Comparison of ENCODE assay signal across 8 cellular contexts in the genomic region with DNA sequence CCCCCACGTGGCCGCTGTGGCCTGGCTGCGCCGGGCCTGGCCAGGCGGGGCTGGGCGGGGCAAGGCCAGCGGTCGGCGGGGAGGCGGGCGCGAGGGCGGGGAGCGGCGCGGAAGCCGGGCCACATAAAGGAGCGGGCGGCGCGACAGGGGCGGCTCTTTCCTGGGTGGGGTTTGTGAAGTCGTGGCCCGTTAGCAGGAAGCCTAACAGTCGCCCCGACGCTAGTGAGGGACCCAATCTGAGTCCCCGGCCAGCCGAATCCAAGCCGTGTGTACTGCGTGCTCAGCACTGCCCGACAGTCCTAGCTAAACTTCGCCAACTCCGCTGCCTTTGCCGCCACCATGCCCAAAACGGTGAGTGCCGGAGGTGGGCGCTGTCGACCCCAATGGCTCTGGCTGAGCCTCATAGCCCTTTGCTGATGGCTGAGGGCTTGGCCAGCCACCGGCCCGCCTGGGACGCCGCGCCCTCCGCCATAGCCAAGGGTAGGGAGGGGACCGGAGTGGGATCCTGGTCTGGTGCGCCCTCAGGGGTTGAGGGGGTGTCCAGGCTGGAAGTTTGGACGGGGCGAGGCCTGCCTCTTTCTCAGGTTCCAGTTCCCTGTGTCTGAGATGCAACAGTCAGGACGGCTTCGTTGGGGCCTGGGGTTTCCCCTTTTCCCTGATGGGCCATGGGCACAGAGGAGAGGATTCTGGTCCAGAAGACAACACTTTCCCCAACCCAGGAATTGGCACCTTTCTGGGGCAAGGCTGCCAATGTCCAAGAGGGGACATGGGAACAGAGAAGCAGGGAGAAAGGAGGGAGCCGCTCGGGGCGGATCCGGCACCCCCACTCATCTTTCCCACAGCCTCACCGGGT. TPM values are rescaled to one million over a fixed set of nuclear protein-coding genes. Genes with fewer than 3 reads are reported as not detected.
DNase-seq lines count a peak whose midpoint lies in the region; ATAC-seq and TF ChIP-seq lines count a peak whose summit lies in the region.

A gene (plus strand): TSS at position 152 of the 853 bp plus-strand sequence. CDS start 188 bp downstream, at position 340.

- H3K9me3 Mint-ChIP-seq in CD8-positive, alpha-beta memory T cell, result no peaks in the 10 kb centered on the region
- peaks cover under 1% of the 10 kb centered on the region for H3K9me3 Mint-ChIP-seq in T-helper 2 cell treated with Interferon-gamma antibody and Interleukin-4, amounts not matched to agents 5 μg/mL and 100 μg/mL, for 36 hours

- peaks cover 10% of the 10 kb centered on the region for H3K36me3 ChIP-seq in CD8-positive, alpha-beta memory T cell (ENCODE audit: insufficient read depth, low read length)
- no peaks in the 10 kb centered on the region for H3K36me3 ChIP-seq in HUES48 (ENCODE audit: control insufficient read depth, insufficient read depth, low read length)

- POLR2A ChIA-PET in CD8-positive, alpha-beta memory T cell (lab: Charles Lee), result interaction anchor here (1.1 to 2.7 kb wide), 7 partner anchors 18 to 71 kb away, joined by 3 to 11 read pairs (median 4); no protein-coding TSS in a partner anchor

- H3K4me1 Mint-ChIP-seq in CD8-positive, alpha-beta memory T cell, result peaks cover 37 to 49% (median 46%) of the 10 kb centered on the region in 3 donors
- H3K4me1 Mint-ChIP-seq in T-helper 2 cell treated with Interferon-gamma antibody and Interleukin-4, amounts not matched to agents 5 μg/mL and 100 μg/mL, for 36 hours (ENCODE audit: low read depth), result peaks cover 34% of the 10 kb centered on the region

- peak within 1 kb of the TSS; percentile 81 for H3K9ac ChIP-seq in HUES48 (ENCODE audit: low read depth, low read length)

- peak within 1 kb of the TSS; percentile 87 to 97 (median 94) for H3K27ac Mint-ChIP-seq in CD8-positive, alpha-beta memory T cell
- peak within 1 kb of the TSS; percentile 93 for H3K27ac Mint-ChIP-seq in T-helper 2 cell treated with Interferon-gamma antibody and Interleukin-4, amounts not matched to agents 5 μg/mL and 100 μg/mL, for 36 hours

- peak within 1 kb of the TSS; percentile 92 to 100 (median 96) for H3K4me3 Mint-ChIP-seq in CD8-positive, alpha-beta memory T cell
- H3K4me3 Mint-ChIP-seq in T-helper 2 cell treated with Interferon-gamma antibody and Interleukin-4, amounts not matched to agents 5 μg/mL and 100 μg/mL, for 36 hours, result peak within 1 kb of the TSS; percentile 98

- no peaks in the 10 kb centered on the region for H3K27me3 ChIP-seq in CD8-positive, alpha-beta memory T cell (ENCODE audit: insufficient read depth, low read length, poor library complexity, severe bottlenecking)
- no peaks in the 10 kb centered on the region for H3K27me3 ChIP-seq in HUES48 (ENCODE audit: control insufficient read depth, insufficient read depth, low read length)

- in situ Hi-C loops in astrocyte of the cerebellum (cut with HindIII; ENCODE audit: low sequenced_read_pairs), result no loop called here

- peaks cover 13 to 44% (median 15%) of the 10 kb centered on the region in 3 donors for H3K36me3 Mint-ChIP-seq in CD8-positive, alpha-beta memory T cell
- H3K36me3 Mint-ChIP-seq in T-helper 2 cell treated with Interferon-gamma antibody and Interleukin-4, amounts not matched to agents 5 μg/mL and 100 μg/mL, for 36 hours (ENCODE audit: low read depth), result peaks cover 40% of the 10 kb centered on the region

- CTCF ChIA-PET in CD8-positive, alpha-beta memory T cell (lab: Charles Lee), result interaction anchor here (1.0 to 2.0 kb wide), 4 partner anchors 27 to 70 kb away, joined by 3 to 5 read pairs (median 4); no protein-coding TSS in a partner anchor

- no peaks in the 10 kb centered on the region for H3K27me3 Mint-ChIP-seq in CD8-positive, alpha-beta memory T cell
- H3K27me3 Mint-ChIP-seq in T-helper 2 cell treated with Interferon-gamma antibody and Interleukin-4, amounts not matched to agents 5 μg/mL and 100 μg/mL, for 36 hours (ENCODE audit: low read depth), result no peaks in the 10 kb centered on the region

- peaks cover 24% of the 10 kb centered on the region for H3K4me1 ChIP-seq in CD8-positive, alpha-beta memory T cell (ENCODE audit: insufficient read depth, low read length)
- H3K4me1 ChIP-seq in HUES48 (ENCODE audit: control insufficient read depth, insufficient read depth, low read length), result 0 out of 2 replicates have a peak, but pooled peaks cover 9% of the 10 kb centered on the region

- H3K4me3 ChIP-seq in CD8-positive, alpha-beta memory T cell (ENCODE audit: low read length), result peak within 1 kb of the TSS; percentile 93
- H3K4me3 ChIP-seq in HUES48 (ENCODE audit: low read depth, low read length) (peak within 1 kb of the TSS; percentile 66), astrocyte of the cerebellum (ENCODE audit: low read depth, low read length) (peak within 1 kb of the TSS; percentile 75), iPS-11a (ENCODE audit: low read depth, low read length) (peak within 1 kb of the TSS; percentile 48), skin epidermis (peak within 1 kb of the TSS; percentile 54 to 79 (median 66))

- peak within 1 kb of the TSS; percentile 81 for H3K27ac ChIP-seq in CD8-positive, alpha-beta memory T cell (ENCODE audit: low read depth, low read length)
- peak within 1 kb of the TSS; percentile 89 for H3K27ac ChIP-seq in HUES48 (ENCODE audit: low read depth, low read length)
- H3K27ac ChIP-seq in skin epidermis, result peak within 1 kb of the TSS; percentile 48 to 97 (median 92)

- peak; percentile 63 to 83 (median 73) for DNase-seq in CD8-positive, alpha-beta memory T cell
- DNase-seq in T-helper 2 cell treated with Interferon-gamma antibody and Interleukin-4, amounts not matched to agents 5 μg/mL and 100 μg/mL, for 36 hours (ENCODE audit: low spot score), result peak; percentile 79
- DNase-seq in astrocyte of the cerebellum (ENCODE audit: low read depth), result no peak
- DNase-seq in NCI-H2029 (lab: John Stamatoyannopoulos, UW), result no peak

- peak; percentile 32 for TF ChIP-seq CTCF in astrocyte of the cerebellum (IDR thresholded peaks at IDR 0.05; ENCODE audit: low read depth, low read length, missing control alignments)

- H3K9me3 ChIP-seq in CD8-positive, alpha-beta memory T cell (ENCODE audit: low read length), result no peaks in the 10 kb centered on the region
- H3K9me3 ChIP-seq in HUES48 (ENCODE audit: control insufficient read depth, insufficient read depth, low read length), result peaks cover 48% of the 10 kb centered on the region

- peak; percentile 77 for ATAC-seq in GM21360 (IDR thresholded peaks at IDR 0.05; ENCODE audit: unreplicated experiment)

RNA-seq across cellular contexts. Expression of the gene that starts here (rescaled TPM):
- total RNA-seq in CD8-positive, alpha-beta memory T cell, result 100 to 1,000 TPM; 403 to 410 TPM
- 760 TPM for polyA plus RNA-seq in CD8-positive, alpha-beta memory T cell

Comparison
In these comparisons a context has a peak if more than half of its experiments do, and no peak if none do; other contexts are left out.
1. DNase-seq: peak in CD8-positive, alpha-beta memory T cell (5 of 5) and T-helper 2 cell treated with Interferon-gamma antibody and Interleukin-4, amounts not matched to agents 5 μg/mL and 100 μg/mL, for 36 hours (single experiment); none in astrocyte of the cerebellum (single experiment) and NCI-H2029 (single experiment).
2. Peak in every context shown above with its lines, with median percentiles within 50 percentile points of each other: H3K27ac ChIP-seq and H3K4me3 ChIP-seq.